ENCODE assay signal across 9 cellular contexts in the genomic region with DNA sequence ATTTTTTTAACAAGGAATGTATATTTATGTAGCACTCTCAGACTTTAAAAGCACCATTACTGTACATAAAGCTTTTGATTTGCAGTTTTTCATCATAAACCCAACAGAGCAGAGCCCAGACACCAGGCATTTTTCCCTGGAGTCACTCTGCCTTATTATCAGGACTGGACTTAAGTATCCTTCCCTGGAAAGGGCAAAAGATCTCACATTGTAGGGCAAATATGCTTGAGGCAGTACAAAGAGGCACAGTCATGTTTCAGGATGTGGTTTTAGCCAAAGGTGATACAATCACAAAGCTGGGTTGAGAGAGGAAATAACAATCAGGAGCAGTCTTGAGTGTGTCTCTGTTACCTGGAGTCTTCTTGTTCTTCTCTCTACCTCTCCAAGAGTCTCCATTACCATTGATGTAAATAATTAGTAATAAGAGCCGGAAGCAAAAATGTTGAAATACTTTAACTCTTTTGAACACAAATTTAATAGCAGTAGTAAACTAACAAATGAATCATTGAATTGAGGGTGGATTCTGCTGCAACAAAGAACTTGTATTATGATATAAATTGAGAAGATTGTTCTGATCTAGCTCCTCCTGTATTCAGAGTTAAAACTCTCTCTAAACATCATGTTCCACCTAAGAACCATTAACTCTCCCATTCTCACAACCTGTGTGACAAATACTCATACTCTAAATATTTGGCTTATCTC.
DNase-seq lines count a peak whose midpoint lies in the region; ATAC-seq and TF ChIP-seq lines count a peak whose summit lies in the region.
"Had no signal": no experiment of that assay in that cellular context is flagged by ENCODE, and none has a peak within 500 bp of the region (broad histone marks: within the 10 kb centered on the region; RNA-seq: fewer than 3 reads in every experiment).

No MANE protein-coding gene starts in this region.

- H3K36me3 Mint-ChIP-seq in activated naive CD8-positive, alpha-beta T cell treated with anti-CD3 and anti-CD28 coated beads, Interleukin-2, amount 50 U/mL, for 24 hours (ENCODE audit: low read depth) = peaks cover 1% of the 10 kb centered on the region

- no peak overlapping the region for H3K4me3 Mint-ChIP-seq in activated naive CD8-positive, alpha-beta T cell treated with anti-CD3 and anti-CD28 coated beads, Interleukin-2, amount 50 U/mL, for 24 hours
- H3K4me3 Mint-ChIP-seq: IgD-negative memory B cell had no signal

- no peak overlapping the region for H3K4me3 ChIP-seq in mucosa of descending colon
- H3K4me3 ChIP-seq in MG63 = no peak overlapping the region

- H3K4me1 ChIP-seq in mucosa of descending colon (ENCODE audit: low read depth) = no peaks in the 10 kb centered on the region

- intact Hi-C loops in mucosa of descending colon (cut with DNase I, micrococcal nuclease) = no loop called here

- H3K36me3 ChIP-seq in mucosa of descending colon (ENCODE audit: low read depth) (no peaks in the 10 kb centered on the region), MG63 (no peaks in the 10 kb centered on the region)

- peaks cover 60% of the 10 kb centered on the region for H3K4me1 Mint-ChIP-seq in activated naive CD8-positive, alpha-beta T cell treated with anti-CD3 and anti-CD28 coated beads, Interleukin-2, amount 50 U/mL, for 24 hours

- no peaks in the 10 kb centered on the region for H3K27me3 Mint-ChIP-seq in activated naive CD8-positive, alpha-beta T cell treated with anti-CD3 and anti-CD28 coated beads, Interleukin-2, amount 50 U/mL, for 24 hours

- H3K9me3 Mint-ChIP-seq in activated naive CD8-positive, alpha-beta T cell treated with anti-CD3 and anti-CD28 coated beads, Interleukin-2, amount 50 U/mL, for 24 hours = no peaks in the 10 kb centered on the region

- ATAC-seq in GM18511 (IDR thresholded peaks at IDR 0.05; ENCODE audit: unreplicated experiment) (peak; percentile 66), mucosa of descending colon (peak; percentile 81)
- ATAC-seq in activated naive CD8-positive, alpha-beta T cell treated with anti-CD3 and anti-CD28 coated beads, Interleukin-2, amount 50 U/mL, for 24 hours = peak; percentile 95

- no peaks in the 10 kb centered on the region for H3K27me3 ChIP-seq in MG63

- DNase-seq in LHCN-M2 (ENCODE audit: low read depth) (peak; percentile 62), mucosa of descending colon (no peak), NCI-H526 treated with DMSO at 0.1 percent for 48 hours (lab: John Stamatoyannopoulos, UW) (no peak), MG63 (no peak), DMS153 (lab: John Stamatoyannopoulos, UW) (no peak)
- DNase-seq in activated naive CD8-positive, alpha-beta T cell treated with anti-CD3 and anti-CD28 coated beads, Interleukin-2, amount 50 U/mL, for 24 hours = no peak
- DNase-seq: stimulated activated CD4-positive, alpha-beta T cell treated with anti-CD3 and anti-CD28 coated beads, Interleukin-2, amount 100 ng/mL, for 24 hours had no signal

- peak overlapping the region; percentile 63 for H3K27ac Mint-ChIP-seq in activated naive CD8-positive, alpha-beta T cell treated with anti-CD3 and anti-CD28 coated beads, Interleukin-2, amount 50 U/mL, for 24 hours
- H3K27ac Mint-ChIP-seq: IgD-negative memory B cell had no signal

- H3K9me3 ChIP-seq in mucosa of descending colon (no peaks in the 10 kb centered on the region), MG63 (no peaks in the 10 kb centered on the region)

- no peak for TF ChIP-seq CTCF in mucosa of descending colon (IDR thresholded peaks at IDR 0.05)
